In genomic region chr2:64287321-64287720, GRCh38 we compare ENCODE assay signal across 16 cellular contexts.
A peak's percentile ranks its signal among the peaks of the same experiment; 100 is the strongest.
DNase-seq lines count a peak whose midpoint lies in the region; ATAC-seq and TF ChIP-seq lines count a peak whose summit lies in the region.
"Had no signal": no experiment of that assay in that cellular context is flagged by ENCODE, and none has a peak within 500 bp of the region (broad histone marks: within the 10 kb centered on the region; RNA-seq: fewer than 3 reads in every experiment).

No MANE protein-coding gene starts in this region.

- H3K4me2 ChIP-seq in GM23338: peak overlapping the region; percentile 8
- no peak overlapping the region for H3K4me2 ChIP-seq in mesendoderm (ENCODE audit: low read length)
- H3K4me2 ChIP-seq: BLaER1 had no signal

- H3K27ac ChIP-seq in GM23338 (ENCODE audit: low read depth): no peak overlapping the region
- H3K27ac ChIP-seq in esophagus muscularis mucosa (replicated peaks in 1 of 4): no peak overlapping the region
- H3K27ac ChIP-seq in mesendoderm (ENCODE audit: low read depth, low read length): no peak overlapping the region
- peak overlapping the region; percentile 34 for H3K27ac ChIP-seq in neutrophil
- H3K27ac ChIP-seq in spleen: no peak overlapping the region
- H3K27ac ChIP-seq: BLaER1 had no signal

- H2BK5ac ChIP-seq in mesendoderm (ENCODE audit: low read length): no peak overlapping the region

- H4K8ac ChIP-seq in mesendoderm (ENCODE audit: low read depth, low read length): no peak overlapping the region

- no peaks in the 10 kb centered on the region for H4K20me1 ChIP-seq in GM23338 (replicated peaks; ENCODE audit: insufficient read depth)
- H4K20me1 ChIP-seq: BLaER1 had no signal

- H3K79me1 ChIP-seq in mesendoderm (ENCODE audit: low read length): no peaks in the 10 kb centered on the region

- WGBS in esophagus muscularis mucosa: 81% methylated on average over 4 of the region's 4 CpGs
- no CpG with 5 or more reads among the region's 4 CpGs for WGBS in mesendoderm (ENCODE audit: extremely low coverage, insufficient coverage, low lambda C conversion rate)
- whole genome bisulfite sequencing in spleen, 5 donors: 88 to 94% (median 92%) methylated on average over 4 of the region's 4 CpGs

- H2AK5ac ChIP-seq in mesendoderm (ENCODE audit: low read length): no peak overlapping the region

- H3K4ac ChIP-seq in mesendoderm (ENCODE audit: low read depth, low read length): no peak overlapping the region

- H3K27me3 Mint-ChIP-seq in GM23338 (ENCODE audit: insufficient read depth, low read depth, poor library complexity): peaks cover 4% of the 10 kb centered on the region
- 0 out of 2 replicates have a peak, but pooled peaks cover 3% of the 10 kb centered on the region for H3K27me3 Mint-ChIP-seq in WTC11 (ENCODE audit: low read depth)
- no peaks in the 10 kb centered on the region for H3K27me3 Mint-ChIP-seq in activated CD8-positive, alpha-beta T cell treated with anti-CD3 and anti-CD28 coated beads, Interleukin-2, amount 10 ng/mL, durations not matched to agents 7 days and 5 days (ENCODE audit: low read depth)

- no peaks in the 10 kb centered on the region for H3K36me3 Mint-ChIP-seq in GM23338 (ENCODE audit: low read depth)
- H3K36me3 Mint-ChIP-seq in WTC11: no peaks in the 10 kb centered on the region; the same call in 1 of the 2 replicates
- no peaks in the 10 kb centered on the region for H3K36me3 Mint-ChIP-seq in activated CD8-positive, alpha-beta T cell treated with anti-CD3 and anti-CD28 coated beads, Interleukin-2, amount 10 ng/mL, durations not matched to agents 7 days and 5 days (ENCODE audit: low read depth)
- H3K36me3 Mint-ChIP-seq: CD4-positive, alpha-beta memory T cell had no signal

- peaks cover 36% of the 10 kb centered on the region for H3K4me1 Mint-ChIP-seq in GM23338
- peaks cover 37% of the 10 kb centered on the region for H3K4me1 Mint-ChIP-seq in WTC11
- no peaks in the 10 kb centered on the region for H3K4me1 Mint-ChIP-seq in activated CD8-positive, alpha-beta T cell treated with anti-CD3 and anti-CD28 coated beads, Interleukin-2, amount 10 ng/mL, durations not matched to agents 7 days and 5 days (ENCODE audit: low read depth)
- H3K4me1 Mint-ChIP-seq: CD4-positive, alpha-beta memory T cell had no signal

- H3K27ac Mint-ChIP-seq in GM23338: no peak overlapping the region
- no peak overlapping the region for H3K27ac Mint-ChIP-seq in WTC11
- H3K27ac Mint-ChIP-seq in activated CD8-positive, alpha-beta T cell treated with anti-CD3 and anti-CD28 coated beads, Interleukin-2, amount 10 ng/mL, durations not matched to agents 7 days and 5 days: no peak overlapping the region
- H3K27ac Mint-ChIP-seq: CD4-positive, alpha-beta memory T cell had no signal

- TF ChIP-seq CTCF in GM23338 (conservative IDR thresholded peaks at IDR 0.05; ENCODE audit: low read depth in 2 of 2): no peak
- TF ChIP-seq CTCF in esophagus muscularis mucosa (IDR thresholded peaks at IDR 0.05): no peak
- no peak for TF ChIP-seq CTCF in neutrophil (IDR thresholded peaks at IDR 0.05)
- no peak for TF ChIP-seq CTCF in spleen (IDR thresholded peaks at IDR 0.05 in 8 of 11, conservative IDR thresholded peaks at IDR 0.05 in 3 of 11)
- no peak for TF ChIP-seq CTCF in WTC11 (IDR thresholded peaks at IDR 0.05)

- H3K9me3 Mint-ChIP-seq in GM23338: no peaks in the 10 kb centered on the region
- no peaks in the 10 kb centered on the region for H3K9me3 Mint-ChIP-seq in WTC11
- H3K9me3 Mint-ChIP-seq in activated CD8-positive, alpha-beta T cell treated with anti-CD3 and anti-CD28 coated beads, Interleukin-2, amount 10 ng/mL, durations not matched to agents 7 days and 5 days (ENCODE audit: insufficient read depth): no peaks in the 10 kb centered on the region

- no peak overlapping the region for H3K9ac ChIP-seq in mesendoderm (ENCODE audit: low read length)
- H3K9ac ChIP-seq: BLaER1 had no signal

- POLR2A ChIA-PET in WTC11 (lab: Charles Lee): no interaction called here
- POLR2A ChIA-PET in activated CD8-positive, alpha-beta T cell treated with anti-CD3 and anti-CD28 coated beads, Interleukin-2, amount 10 ng/mL, durations not matched to agents 7 days and 5 days (lab: Charles Lee): no interaction called here

- no peak overlapping the region for H2AFZ ChIP-seq in GM23338

- TF ChIP-seq POLR2A in esophagus muscularis mucosa (IDR thresholded peaks at IDR 0.05; ENCODE audit: low read depth): no peak
- no peak for TF ChIP-seq POLR2A in spleen (IDR thresholded peaks at IDR 0.05)

- no peak overlapping the region for H3K18ac ChIP-seq in mesendoderm (ENCODE audit: low read length)

- H2BK15ac ChIP-seq in mesendoderm (replicated peaks; ENCODE audit: low read depth): no peak overlapping the region

- H3K4me3 Mint-ChIP-seq in GM23338: no peak overlapping the region
- no peak overlapping the region for H3K4me3 Mint-ChIP-seq in WTC11
- H3K4me3 Mint-ChIP-seq in activated CD8-positive, alpha-beta T cell treated with anti-CD3 and anti-CD28 coated beads, Interleukin-2, amount 10 ng/mL, durations not matched to agents 7 days and 5 days: no peak overlapping the region
- H3K4me3 Mint-ChIP-seq: CD14-positive monocyte; CD4-positive, alpha-beta memory T cell had no signal

- H3F3A ChIP-seq in GM23338 (replicated peaks; ENCODE audit: low read depth): peaks cover 4% of the 10 kb centered on the region; the same call in 1 of the 2 replicates

- no peaks in the 10 kb centered on the region for H3K79me2 ChIP-seq in GM23338 (replicated peaks; ENCODE audit: insufficient read depth)
- H3K79me2 ChIP-seq in mesendoderm (ENCODE audit: control insufficient read depth, insufficient read depth, low read length): no peaks in the 10 kb centered on the region

- CTCF ChIA-PET in WTC11 (lab: Charles Lee): no interaction called here
- CTCF ChIA-PET in activated CD8-positive, alpha-beta T cell treated with anti-CD3 and anti-CD28 coated beads, Interleukin-2, amount 10 ng/mL, durations not matched to agents 7 days and 5 days (lab: Charles Lee): no interaction called here

- H3K9me3 ChIP-seq in esophagus muscularis mucosa: no peaks in the 10 kb centered on the region
- H3K9me3 ChIP-seq in neutrophil: no peaks in the 10 kb centered on the region
- no peaks in the 10 kb centered on the region for H3K9me3 ChIP-seq in spleen
- H3K9me3 ChIP-seq: BLaER1, HAP-1 had no signal

- H3K27me3 ChIP-seq in GM23338 (ENCODE audit: insufficient read depth) (peaks cover 17% of the 10 kb centered on the region; the same call in 1 of the 2 replicates), esophagus muscularis mucosa (no peaks in the 10 kb centered on the region), mesendoderm (ENCODE audit: insufficient read depth, low read length, poor library complexity) (no peaks in the 10 kb centered on the region), neutrophil (no peaks in the 10 kb centered on the region), spleen (replicated peaks in 1 of 7) (no peaks in the 10 kb centered on the region)
- H3K27me3 ChIP-seq: BLaER1 had no signal

- no peaks in the 10 kb centered on the region; the same call in 1 of the 2 replicates for H3K9me2 ChIP-seq in GM23338 (ENCODE audit: insufficient read depth)

- H3K36me3 ChIP-seq in GM23338 (ENCODE audit: insufficient read depth) (no peaks in the 10 kb centered on the region), esophagus muscularis mucosa (no peaks in the 10 kb centered on the region), mesendoderm (ENCODE audit: control insufficient read depth, insufficient read depth, low read length) (no peaks in the 10 kb centered on the region), neutrophil (peaks cover 85% of the 10 kb centered on the region), spleen (peaks cover 0 to 21% (median 0%) of the 10 kb centered on the region in 6 donors)
- H3K36me3 ChIP-seq: BLaER1, HAP-1 had no signal

- intact Hi-C loops in esophagus muscularis mucosa (cut with DNase I): no loop called here
- intact Hi-C loops in spleen (cut with DNase I; ENCODE audit: low total_unique reads): no loop called here
- intact Hi-C loops in left colon (cut with DNase I, micrococcal nuclease): no loop called here

- H2BK120ac ChIP-seq in mesendoderm (ENCODE audit: low read depth, low read length): no peak overlapping the region

- ATAC-seq in GM23338 (no peak; the same call in 2 of the 3 replicates), left colon (no peak), WTC11 (no peak)
- ATAC-seq in activated CD8-positive, alpha-beta T cell treated with anti-CD3 and anti-CD28 coated beads, Interleukin-2, amount 10 ng/mL, durations not matched to agents 7 days and 5 days: no peak

- H3K4me1 ChIP-seq in GM23338 (ENCODE audit: insufficient read depth) (peaks cover 48% of the 10 kb centered on the region), esophagus muscularis mucosa (peaks cover 10 to 31% (median 28%) of the 10 kb centered on the region in 4 donors), mesendoderm (ENCODE audit: control insufficient read depth, low read depth, low read length) (peaks cover 12% of the 10 kb centered on the region), neutrophil (ENCODE audit: control insufficient read depth in 1 of 2, insufficient read depth in 1 of 2, low read depth in 1 of 2, low read length in 1 of 2) (peaks cover 30 to 50% of the 10 kb centered on the region in 2 experiments), spleen (peaks cover 2 to 30% (median 16%) of the 10 kb centered on the region in 6 donors)

- DNase-seq in GM23338 (ENCODE audit: low spot score): no peak
- DNase-seq in esophagus muscularis mucosa (ENCODE audit: extremely low spot score): peak; percentile 26
- no peak for DNase-seq in mesendoderm
- no peak for DNase-seq in spleen
- no peak for DNase-seq in left colon
- DNase-seq in WTC11 (ENCODE audit: low spot score): no peak
- DNase-seq in activated CD8-positive, alpha-beta T cell treated with anti-CD3 and anti-CD28 coated beads, Interleukin-2, amount 10 ng/mL, durations not matched to agents 7 days and 5 days: no peak
- DNase-seq: 8988T; CD4-positive, alpha-beta memory T cell; DMS153; DMS79; GDM1 had no signal

- H4K5ac ChIP-seq in mesendoderm (ENCODE audit: low read length): no peak overlapping the region

- H3K56ac ChIP-seq in mesendoderm (ENCODE audit: low read length): peak overlapping the region; percentile 31

- no peak for TF ChIP-seq EP300 in esophagus muscularis mucosa (IDR thresholded peaks at IDR 0.05)

- H3K4me3 ChIP-seq in GM23338: no peak overlapping the region
- no peak overlapping the region for H3K4me3 ChIP-seq in esophagus muscularis mucosa
- no peak overlapping the region for H3K4me3 ChIP-seq in mesendoderm (ENCODE audit: low read length)
- H3K4me3 ChIP-seq in neutrophil (ENCODE audit: low read depth in 1 of 2, low read length in 1 of 2): no peak overlapping the region
- no peak overlapping the region for H3K4me3 ChIP-seq in spleen
- H3K4me3 ChIP-seq: BLaER1, HAP-1 had no signal

- H3K23ac ChIP-seq in mesendoderm (ENCODE audit: low read length): no peak overlapping the region
